In the genomic region with DNA sequence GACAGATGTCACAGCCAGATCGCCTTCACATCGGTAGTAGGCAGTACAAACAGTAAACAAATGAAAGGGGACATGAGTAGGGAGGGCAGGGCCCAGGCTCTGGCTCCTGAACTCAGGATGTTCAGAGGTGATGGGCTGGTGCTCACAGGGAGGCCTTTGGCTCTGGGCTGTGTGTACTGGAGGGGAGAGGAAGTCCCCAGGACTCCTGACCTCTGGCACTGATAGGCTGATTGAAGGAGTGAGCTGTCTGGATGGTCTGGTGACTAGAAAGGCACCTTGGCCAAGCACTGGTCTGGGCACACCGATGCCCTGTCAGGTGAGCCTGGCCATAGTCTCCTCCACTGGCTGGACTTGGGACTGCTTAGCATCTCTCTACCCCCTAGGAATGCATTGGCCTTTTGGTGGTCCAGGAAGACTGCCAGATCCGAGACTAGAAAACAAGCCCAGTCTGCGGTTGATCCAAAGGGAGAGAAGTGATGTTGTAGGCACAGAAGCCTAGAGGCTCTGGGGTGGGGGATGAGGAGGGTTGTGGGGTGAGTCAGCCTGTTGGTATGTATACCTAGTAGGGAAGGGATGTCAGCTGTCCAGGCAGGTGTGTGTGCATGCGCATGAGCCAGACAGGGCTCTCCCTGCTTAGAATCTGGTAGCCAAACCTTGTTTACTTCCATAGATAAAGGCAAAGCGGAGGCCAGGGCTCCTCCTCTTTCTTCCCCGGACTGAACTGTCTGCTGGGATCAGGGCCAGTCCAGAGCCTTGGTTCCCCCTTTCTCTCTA, we compare ENCODE assay signal across 6 cellular contexts. TPM values are rescaled to one million over a fixed set of nuclear protein-coding genes. Genes with fewer than 3 reads are reported as not detected.
DNase-seq lines count a peak whose midpoint lies in the region; ATAC-seq and TF ChIP-seq lines count a peak whose summit lies in the region.

No MANE protein-coding gene starts in this region.

- ATAC-seq in lower lobe of right lung = peak; percentile 82 to 84

- TF ChIP-seq CTCF in PC-9 (conservative IDR thresholded peaks at IDR 0.05) = no peak
- no peak for TF ChIP-seq CTCF in lower lobe of right lung (IDR thresholded peaks at IDR 0.05)

- intact Hi-C loops in PC-9 (cut with micrococcal nuclease; ENCODE audit: unreplicated experiment) (loop anchor here (1.0 kb wide), 2 partner anchors 19 to 58 kb away; no protein-coding TSS in a partner anchor), lower lobe of right lung (cut with DNase I) (no loop called here)

- H3K79me2 ChIP-seq in PC-9 (ENCODE audit: low read depth) = peaks cover 75% of the 10 kb centered on the region

- H3K4me2 ChIP-seq in PC-9 = peak overlapping the region; percentile 100

- CTCF ChIA-PET in PC-9 (lab: Charles Lee) = interaction anchor here (0.6 to 1.7 kb wide), 4 partner anchors 11 to 166 kb away, joined by 3 to 7 read pairs (median 4); no protein-coding TSS in a partner anchor

- no peak overlapping the region for H2AFZ ChIP-seq in PC-9

- H3K27ac ChIP-seq in PC-9 = peak overlapping the region; percentile 93
- peak overlapping the region; percentile 83 for H3K27ac ChIP-seq in lower lobe of right lung

- H3K36me3 ChIP-seq in PC-9 (ENCODE audit: low read depth) (no peaks in the 10 kb centered on the region; the same call in 1 of the 2 replicates), lower lobe of right lung (peaks cover 9% of the 10 kb centered on the region)

- H3K4me1 ChIP-seq in PC-9 (replicated peaks; ENCODE audit: insufficient read depth) (peaks cover 31% of the 10 kb centered on the region), lower lobe of right lung (peaks cover 45% of the 10 kb centered on the region)

- POLR2A ChIA-PET in PC-9 (lab: Charles Lee; ENCODE audit: unreplicated experiment) = no interaction called here

- no peaks in the 10 kb centered on the region for H3K9me2 ChIP-seq in PC-9 (ENCODE audit: insufficient read depth)

- H3K9me3 ChIP-seq in PC-9 (ENCODE audit: insufficient read depth, low read depth) = no peaks in the 10 kb centered on the region
- H3K9me3 ChIP-seq in lower lobe of right lung = no peaks in the 10 kb centered on the region

- BruUV-seq in PC-9 (replicated peaks; lab: Mats Ljungman, UMichigan) = no TSS peak

- no peaks in the 10 kb centered on the region for H3K27me3 ChIP-seq in PC-9 (ENCODE audit: insufficient read depth, low read depth)
- peaks cover 16% of the 10 kb centered on the region for H3K27me3 ChIP-seq in lower lobe of right lung (ENCODE audit: low read depth)

- DNase-seq in DMS153 (lab: John Stamatoyannopoulos, UW) (peak; percentile 31), PC-9 (peak; percentile 85 to 90), lower lobe of right lung (peak; percentile 80), NCI-H2227 treated with DMSO at 0.1 percent for 48 hours (lab: John Stamatoyannopoulos, UW) (no peak), OCI-M2 (lab: John Stamatoyannopoulos, UW; ENCODE audit: unreplicated experiment) (no peak)
- DNase-seq in stimulated activated CD4-positive, alpha-beta T cell treated with anti-CD3 and anti-CD28 coated beads, Interleukin-1b, Interleukin-23, amount 100 ng/mL, for 48 hours = no peak

- H3K4me3 ChIP-seq in PC-9 (peak overlapping the region; percentile 71), lower lobe of right lung (peak overlapping the region; percentile 71)

- H4K20me1 ChIP-seq in PC-9 (ENCODE audit: insufficient read depth) = 0 out of 2 replicates have a peak, but pooled peaks cover 5% of the 10 kb centered on the region

- H3F3A ChIP-seq in PC-9 (ENCODE audit: insufficient read depth, low read depth) = peaks cover 23% of the 10 kb centered on the region

RNA-seq across cellular contexts. Expression of a gene that starts 1.9 kb away (rescaled TPM):
- total RNA-seq in PC-9 (2021) (141 and 180 TPM in 2 replicates), lower lobe of right lung (76.5 TPM)

RNA-seq across cellular contexts. Expression of a gene that starts 17.2 kb away (rescaled TPM):
- total RNA-seq in PC-9 (2021) (0.55 and 0.65 TPM in 2 replicates), lower lobe of right lung (0.53 TPM)

RNA-seq across cellular contexts. Expression of a gene that starts 28.3 kb away (rescaled TPM):
- total RNA-seq in PC-9 (2021) (1.4 and 4.1 TPM in 2 replicates), lower lobe of right lung (1.5 TPM)

RNA-seq across cellular contexts. Expression of a gene that starts 38.4 kb away (rescaled TPM):
- total RNA-seq in PC-9 (2021) = 27.4 and 33.0 TPM in 2 replicates
- 28.4 TPM for total RNA-seq in lower lobe of right lung

RNA-seq across cellular contexts. Expression of a gene that starts 38.8 kb away (rescaled TPM):
- total RNA-seq in PC-9 (2021) (32.6 and 33.1 TPM in 2 replicates), lower lobe of right lung (29.6 TPM)

Comparison
In these comparisons a context has a peak if more than half of its experiments do, and no peak if none do; other contexts are left out.
1. DNase-seq: peak in DMS153 (single experiment), PC-9 (2 of 2) and lower lobe of right lung (single experiment); none in NCI-H2227 treated with DMSO at 0.1 percent for 48 hours (single experiment), stimulated activated CD4-positive, alpha-beta T cell treated with anti-CD3 and anti-CD28 coated beads, Interleukin-1b, Interleukin-23, amount 100 ng/mL, for 48 hours (single experiment) and OCI-M2 (single experiment).